20 cellular contexts compared by ENCODE assay signal in genomic region chr10:119522747-119523426, GRCh38. TPM values are rescaled to one million over a fixed set of nuclear protein-coding genes. Genes with fewer than 3 reads are reported as not detected.
DNase-seq lines count a peak whose midpoint lies in the region; ATAC-seq and TF ChIP-seq lines count a peak whose summit lies in the region.
"Had no signal": no experiment of that assay in that cellular context is flagged by ENCODE, and none has a peak within 500 bp of the region (broad histone marks: within the 10 kb centered on the region; RNA-seq: fewer than 3 reads in every experiment).

No MANE protein-coding gene starts in this region.

- no peaks in the 10 kb centered on the region for H4K20me1 ChIP-seq in PC-3 (ENCODE audit: low read length)

- no peak overlapping the region for H3K27ac Mint-ChIP-seq in chondrocyte (ENCODE audit: unreplicated experiment)
- H3K27ac Mint-ChIP-seq: dendritic cell treated with granulocyte-macrophage colony-stimulating factor and Interleukin-4, amounts not matched to agents 40 ng/mL and 50 ng/mL, for 4 days; stimulated activated memory B cell treated with anti-CD40 and anti-IgM and Interleukin-4, amounts not matched to agents 10 μg/mL and 1 μg/mL and 100 μg/mL, for 72 hours had no signal

- intact Hi-C loops in PC-3 (cut with micrococcal nuclease), result no loop called here
- intact Hi-C loops in spleen (cut with DNase I; ENCODE audit: low total_unique reads), result no loop called here
- intact Hi-C loops in gastrocnemius medialis (cut with DNase I; ENCODE audit: low total_unique reads), result no loop called here

- no peaks in the 10 kb centered on the region for H3K36me3 ChIP-seq in PC-3 (ENCODE audit: low read depth, low read length)
- H3K36me3 ChIP-seq in spleen, result peaks cover 0 to 50% (median 18%) of the 10 kb centered on the region in 6 donors
- no peaks in the 10 kb centered on the region for H3K36me3 ChIP-seq in gastrocnemius medialis
- H3K36me3 ChIP-seq: uterus had no signal

- no TSS peak for BruUV-seq in PC-3 (replicated peaks; lab: Mats Ljungman, UMichigan)

- no peaks in the 10 kb centered on the region for H3F3A ChIP-seq in PC-3 (ENCODE audit: low read length, unreplicated experiment)

- no peak overlapping the region for H3K4me2 ChIP-seq in PC-3 (ENCODE audit: low read length)

- peaks cover 10% of the 10 kb centered on the region; the same call in 1 of the 2 replicates for H3K4me1 ChIP-seq in PC-3 (ENCODE audit: insufficient read depth, low read length)
- H3K4me1 ChIP-seq in spleen, result peaks cover 2 to 13% (median 11%) of the 10 kb centered on the region in 6 donors
- H3K4me1 ChIP-seq in gastrocnemius medialis, result no peaks in the 10 kb centered on the region
- H3K4me1 ChIP-seq: ascending aorta, uterus had no signal

- no peak overlapping the region for H3K27ac ChIP-seq in PC-3 (ENCODE audit: low read length)
- no peak overlapping the region for H3K27ac ChIP-seq in spleen
- H3K27ac ChIP-seq in gastrocnemius medialis, result no peak overlapping the region
- H3K27ac ChIP-seq: ascending aorta, uterus had no signal

- H3K9me3 ChIP-seq in PC-3 (ENCODE audit: low read length) (no peaks in the 10 kb centered on the region), spleen (no peaks in the 10 kb centered on the region), gastrocnemius medialis (no peaks in the 10 kb centered on the region)
- H3K9me3 ChIP-seq: ascending aorta, Peyer's patch, uterus had no signal

- H3K27me3 ChIP-seq in PC-3 (ENCODE audit: low read length), result no peaks in the 10 kb centered on the region
- H3K27me3 ChIP-seq in spleen (replicated peaks in 1 of 7), result no peaks in the 10 kb centered on the region
- no peaks in the 10 kb centered on the region for H3K27me3 ChIP-seq in gastrocnemius medialis
- H3K27me3 ChIP-seq: ascending aorta, Peyer's patch, uterus had no signal

- H3K36me3 Mint-ChIP-seq in activated T-cell treated with anti-CD3 and anti-CD28 coated beads, Interleukin-2, amount 50 U/mL, for 4 hours (ENCODE audit: insufficient read depth), result peaks cover 35% of the 10 kb centered on the region
- H3K36me3 Mint-ChIP-seq in chondrocyte (ENCODE audit: low read depth), result peaks cover 6% of the 10 kb centered on the region

- no peaks in the 10 kb centered on the region for H3K9me2 ChIP-seq in PC-3 (replicated peaks; ENCODE audit: low read length)

- H3K27me3 Mint-ChIP-seq in activated T-cell treated with anti-CD3 and anti-CD28 coated beads, Interleukin-2, amount 50 U/mL, for 4 hours (ENCODE audit: low read depth), result no peaks in the 10 kb centered on the region
- H3K27me3 Mint-ChIP-seq in chondrocyte (ENCODE audit: low read depth), result no peaks in the 10 kb centered on the region
- H3K27me3 Mint-ChIP-seq: CD4-positive, alpha-beta memory T cell; dendritic cell treated with granulocyte-macrophage colony-stimulating factor and Interleukin-4, amounts not matched to agents 40 ng/mL and 50 ng/mL, for 4 days; stimulated activated memory B cell treated with anti-CD40 and anti-IgM and Interleukin-4, amounts not matched to agents 10 μg/mL and 1 μg/mL and 100 μg/mL, for 72 hours had no signal

- in situ Hi-C loops in gastrocnemius medialis (cut with MboI; ENCODE audit: low sequenced_read_pairs in 4 of 4), result no loop called here

- POLR2A ChIA-PET in PC-3 (lab: Charles Lee; ENCODE audit: unreplicated experiment), result no interaction called here

- no peak overlapping the region for H3K4me3 Mint-ChIP-seq in activated T-cell treated with anti-CD3 and anti-CD28 coated beads, Interleukin-2, amount 50 U/mL, for 4 hours
- no peak overlapping the region for H3K4me3 Mint-ChIP-seq in chondrocyte (ENCODE audit: unreplicated experiment)
- H3K4me3 Mint-ChIP-seq: CD4-positive, alpha-beta memory T cell; dendritic cell treated with granulocyte-macrophage colony-stimulating factor and Interleukin-4, amounts not matched to agents 40 ng/mL and 50 ng/mL, for 4 days; stimulated activated memory B cell treated with anti-CD40 and anti-IgM and Interleukin-4, amounts not matched to agents 10 μg/mL and 1 μg/mL and 100 μg/mL, for 72 hours had no signal

- ATAC-seq in activated T-cell treated with anti-CD3 and anti-CD28 coated beads, Interleukin-2, amount 50 U/mL, for 4 hours, result peak; percentile 45
- ATAC-seq in PC-3, result no peak
- no peak for ATAC-seq in HG02588 (IDR thresholded peaks at IDR 0.05; ENCODE audit: unreplicated experiment)
- ATAC-seq in gastrocnemius medialis, result no peak
- ATAC-seq: stimulated activated memory B cell treated with anti-CD40 and anti-IgM and Interleukin-4, amounts not matched to agents 10 μg/mL and 1 μg/mL and 100 μg/mL, for 72 hours had no signal

- H3K4me1 Mint-ChIP-seq in activated T-cell treated with anti-CD3 and anti-CD28 coated beads, Interleukin-2, amount 50 U/mL, for 4 hours (ENCODE audit: low read depth), result peaks cover 42% of the 10 kb centered on the region
- H3K4me1 Mint-ChIP-seq in chondrocyte (ENCODE audit: low read depth), result peaks cover 36% of the 10 kb centered on the region

- WGBS in spleen, 5 donors, result 88 to 95% (median 94%) methylated on average over 11 of the region's 11 CpGs

- no peak for TF ChIP-seq POLR2A in spleen (IDR thresholded peaks at IDR 0.05)
- no peak for TF ChIP-seq POLR2A in gastrocnemius medialis (IDR thresholded peaks at IDR 0.05)

- 0 out of 2 replicates have a peak, but pooled peaks cover 6% of the 10 kb centered on the region for H3K79me2 ChIP-seq in PC-3 (ENCODE audit: low read length)

- TF ChIP-seq CTCF in PC-3 (conservative IDR thresholded peaks at IDR 0.05; ENCODE audit: low read depth, low read length) (no peak), chondrocyte (IDR thresholded peaks at IDR 0.05) (no peak), spleen (IDR thresholded peaks at IDR 0.05 in 8 of 11, conservative IDR thresholded peaks at IDR 0.05 in 3 of 11) (no peak), gastrocnemius medialis (IDR thresholded peaks at IDR 0.05 in 4 of 5, conservative IDR thresholded peaks at IDR 0.05 in 1 of 5) (no peak)

- H3K9me3 Mint-ChIP-seq in activated T-cell treated with anti-CD3 and anti-CD28 coated beads, Interleukin-2, amount 50 U/mL, for 4 hours, result no peaks in the 10 kb centered on the region
- no peaks in the 10 kb centered on the region for H3K9me3 Mint-ChIP-seq in chondrocyte (ENCODE audit: low read depth)
- H3K9me3 Mint-ChIP-seq: dendritic cell treated with granulocyte-macrophage colony-stimulating factor and Interleukin-4, amounts not matched to agents 40 ng/mL and 50 ng/mL, for 4 days; stimulated activated memory B cell treated with anti-CD40 and anti-IgM and Interleukin-4, amounts not matched to agents 10 μg/mL and 1 μg/mL and 100 μg/mL, for 72 hours had no signal

- DNase-seq in activated T-cell treated with anti-CD3 and anti-CD28 coated beads, Interleukin-2, amount 50 U/mL, for 4 hours, result no peak
- no peak for DNase-seq in activated T-cell treated with anti-CD3 and anti-CD28 coated beads, Interleukin-2, amount 50 U/mL, for 1 hour
- peak; percentile 22 for DNase-seq in PC-3
- peak; percentile 44 for DNase-seq in chondrocyte (ENCODE audit: low spot score)
- DNase-seq in spleen, result peak; percentile 35
- DNase-seq in T-helper 9 cell, result no peak
- no peak for DNase-seq in gastrocnemius medialis
- DNase-seq: ACHN; activated CD4-positive, CD25-positive, alpha-beta regulatory T cell; CD4-positive, alpha-beta memory T cell; DND-41; midbrain; NCI-H526 treated with DMSO at 0.1 percent for 48 hours; nucleus accumbens; uterus had no signal

- H3K9ac ChIP-seq in PC-3 (ENCODE audit: low read length), result no peak overlapping the region

- H2AFZ ChIP-seq in PC-3 (ENCODE audit: low read length), result no peak overlapping the region

- CTCF ChIA-PET in PC-3 (lab: Charles Lee), result no interaction called here

- H3K4me3 ChIP-seq in PC-3 (ENCODE audit: low read length) (no peak overlapping the region), spleen (no peak overlapping the region), gastrocnemius medialis (no peak overlapping the region)
- H3K4me3 ChIP-seq: ascending aorta, Peyer's patch, uterus had no signal

RNA-seq across cellular contexts. Expression of gene RGS10, which starts 19.6 kb away (rescaled TPM):
- 100 to 1,000 TPM; 116 to 163 (median 137) TPM for total RNA-seq in activated T-cell treated with anti-CD3 and anti-CD28 coated beads, Interleukin-2, amount 50 U/mL, for 4 hours
- total RNA-seq in PC-3 (2014; rRNA removed) (22.0 and 27.6 TPM in 2 replicates), chondrocyte (17.8 to 19.7 TPM (median 19.0 TPM) in 3 replicates), spleen (10 to 100 TPM; 29.1 to 74.1 (median 38.9) TPM), gastrocnemius medialis (10 to 100 TPM in 2 of 4 donors, 1 to 10 TPM in 2; 3.0 to 64.2 (median 12.0) TPM)
- polyA plus RNA-seq in spleen, result 100 to 1,000 TPM in 1 of 3 donors, 10 to 100 TPM in 2; 52.7 to 127 (median 92.9) TPM

Comparison
In these comparisons a context has a peak if more than half of its experiments do, and no peak if none do; other contexts are left out.
1. ATAC-seq: peak in activated T-cell treated with anti-CD3 and anti-CD28 coated beads, Interleukin-2, amount 50 U/mL, for 4 hours (2 of 2); none in PC-3 (single experiment), HG02588 (single experiment) and gastrocnemius medialis (0 of 2).
2. DNase-seq: peak in PC-3 (single experiment), chondrocyte (single experiment) and spleen (single experiment); none in activated T-cell treated with anti-CD3 and anti-CD28 coated beads, Interleukin-2, amount 50 U/mL, for 4 hours (single experiment), activated T-cell treated with anti-CD3 and anti-CD28 coated beads, Interleukin-2, amount 50 U/mL, for 1 hour (single experiment), T-helper 9 cell (single experiment) and gastrocnemius medialis (0 of 2).